ENCODE assay signal across 11 cellular contexts in the genomic region with DNA sequence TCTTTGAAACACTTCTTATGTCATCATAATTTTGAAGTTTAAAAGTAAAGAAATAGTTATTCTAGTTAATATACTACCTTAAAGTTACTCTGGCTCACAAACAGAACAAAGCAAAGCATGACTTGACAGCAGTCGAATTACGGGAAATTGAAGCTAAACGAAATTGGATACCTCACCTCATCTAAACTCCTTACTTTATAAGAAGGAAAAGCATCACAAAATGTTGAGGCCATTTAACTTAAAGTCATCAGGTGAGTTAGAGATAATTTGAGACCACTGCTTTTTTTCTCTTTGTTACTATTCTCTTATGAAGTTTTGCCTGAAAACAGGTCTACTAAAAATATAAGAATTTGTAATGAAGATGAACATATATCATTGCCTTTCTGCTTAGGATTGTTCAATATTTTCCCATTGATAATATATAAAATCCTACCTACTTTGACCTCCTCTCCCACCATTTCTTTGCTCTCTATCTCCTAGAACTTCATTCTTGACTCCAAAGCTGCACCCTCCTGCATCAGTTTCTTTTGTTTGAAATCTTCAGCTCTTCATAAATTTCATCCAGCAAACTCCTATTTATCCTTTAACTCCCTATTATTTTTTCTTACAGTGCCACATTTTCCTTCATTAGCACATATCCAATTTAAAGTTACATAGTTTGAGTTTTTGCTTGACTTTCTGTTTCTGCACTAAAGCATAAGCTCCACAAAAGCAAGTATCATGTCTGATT.
DNase-seq lines count a peak whose midpoint lies in the region; ATAC-seq and TF ChIP-seq lines count a peak whose summit lies in the region.
"Had no signal": no experiment of that assay in that cellular context is flagged by ENCODE, and none has a peak within 500 bp of the region (broad histone marks: within the 10 kb centered on the region; RNA-seq: fewer than 3 reads in every experiment).

No MANE protein-coding gene starts in this region.

- H3K18ac ChIP-seq in mesenchymal stem cell (ENCODE audit: low read depth in 1 of 2, low read length in 2 of 2), result no peak overlapping the region

- no peaks in the 10 kb centered on the region for H3K79me1 ChIP-seq in mesenchymal stem cell (replicated peaks; ENCODE audit: low read length, poor library complexity, severe bottlenecking)

- intact Hi-C loops in left ventricle myocardium inferior (cut with micrococcal nuclease) (no loop called here), Right ventricle myocardium superior (cut with DNase I) (no loop called here), left colon (cut with DNase I, micrococcal nuclease) (loop anchor here in 1 of 2 donors (10.0 kb wide), 1 partner anchor 63 kb away; no protein-coding TSS in a partner anchor), PC-3 (cut with micrococcal nuclease) (no loop called here)
- intact Hi-C loops in activated T-helper 1 cell treated with anti-CD3 and anti-CD28 coated beads, Interleukin-12 subunit alpha, Interleukin-12 subunit beta, Interleukin-2, Interleukin-4 antibody, amounts not matched to agents 30 ng/mL and 10 ng/mL and 1 ng/mL, durations not matched to agents 14 hours and 24 hours and 36 hours (cut with micrococcal nuclease), result loop anchor here (5.0 kb wide), 1 partner anchor 90 kb away; no protein-coding TSS in a partner anchor

- no peak overlapping the region for H3K4ac ChIP-seq in mesenchymal stem cell (ENCODE audit: low read depth in 1 of 2, low read length in 2 of 2)

- CTCF ChIA-PET in PC-3 (lab: Charles Lee), result no interaction called here

- BruUV-seq in PC-3 (replicated peaks; lab: Mats Ljungman, UMichigan), result no TSS peak

- H4K91ac ChIP-seq in mesenchymal stem cell (ENCODE audit: low read length), result no peak overlapping the region

- H3K27me3 ChIP-seq in left ventricle myocardium inferior (ENCODE audit: low read depth), result peaks cover 67% of the 10 kb centered on the region
- peaks cover 14 to 29% of the 10 kb centered on the region in 2 experiments for H3K27me3 ChIP-seq in mesenchymal stem cell (ENCODE audit: control insufficient read depth in 1 of 2, insufficient read depth in 1 of 2, low read length in 2 of 2)
- H3K27me3 ChIP-seq in PC-3 (ENCODE audit: low read length), result no peaks in the 10 kb centered on the region

- H2BK5ac ChIP-seq in mesenchymal stem cell (ENCODE audit: low read depth, low read length, poor library complexity, severe bottlenecking), result no peak overlapping the region

- H3K23ac ChIP-seq in mesenchymal stem cell (ENCODE audit: low read length in 2 of 2), result no peak overlapping the region

- DNase-seq in left ventricle myocardium inferior (no peak), Right ventricle myocardium superior (no peak), mesenchymal stem cell (no peak), occipital lobe (lab: John Stamatoyannopoulos, UW) (no peak), left colon (no peak), PC-3 (no peak)
- DNase-seq in activated T-helper 1 cell treated with anti-CD3 and anti-CD28 coated beads, Interleukin-12 subunit alpha, Interleukin-12 subunit beta, Interleukin-2, Interleukin-4 antibody, amounts not matched to agents 30 ng/mL and 10 ng/mL and 1 ng/mL, durations not matched to agents 14 hours and 24 hours and 36 hours (ENCODE audit: low spot score), result no peak
- DNase-seq: hypothalamus; stimulated activated naive CD4-positive, alpha-beta T cell treated with Interleukin-2 at 50 U/mL for 16 hours had no signal

- H3K9me3 ChIP-seq in left ventricle myocardium inferior (replicated peaks) (peaks cover 6% of the 10 kb centered on the region), mesenchymal stem cell (ENCODE audit: control insufficient read depth, low read length) (no peaks in the 10 kb centered on the region), PC-3 (ENCODE audit: low read length) (no peaks in the 10 kb centered on the region)

- H2AK5ac ChIP-seq in mesenchymal stem cell (ENCODE audit: low read length, severe bottlenecking), result no peak overlapping the region

- H4K20me1 ChIP-seq in PC-3 (ENCODE audit: low read length), result no peaks in the 10 kb centered on the region

- no peaks in the 10 kb centered on the region for H3K79me2 ChIP-seq in PC-3 (ENCODE audit: low read length)

- H3K4me1 Mint-ChIP-seq in activated T-helper 1 cell treated with anti-CD3 and anti-CD28 coated beads, Interleukin-12 subunit alpha, Interleukin-12 subunit beta, Interleukin-2, Interleukin-4 antibody, amounts not matched to agents 30 ng/mL and 10 ng/mL and 1 ng/mL, durations not matched to agents 14 hours and 24 hours and 36 hours (ENCODE audit: low read depth), result peaks cover 9% of the 10 kb centered on the region

- no peak overlapping the region for H2BK120ac ChIP-seq in mesenchymal stem cell (ENCODE audit: low read depth, low read length)

- H2BK15ac ChIP-seq in mesenchymal stem cell (ENCODE audit: low read depth, poor library complexity, severe bottlenecking), result no peak overlapping the region

- H3K36me3 ChIP-seq in left ventricle myocardium inferior, result no peaks in the 10 kb centered on the region
- peaks cover 0 to 2% of the 10 kb centered on the region in 2 experiments for H3K36me3 ChIP-seq in mesenchymal stem cell (ENCODE audit: control insufficient read depth in 1 of 2, insufficient read depth in 2 of 2, low read depth in 1 of 2, low read length in 2 of 2)
- no peaks in the 10 kb centered on the region for H3K36me3 ChIP-seq in PC-3 (ENCODE audit: low read depth, low read length)

- peak overlapping the region; percentile 44 for H3K27ac Mint-ChIP-seq in activated T-helper 1 cell treated with anti-CD3 and anti-CD28 coated beads, Interleukin-12 subunit alpha, Interleukin-12 subunit beta, Interleukin-2, Interleukin-4 antibody, amounts not matched to agents 30 ng/mL and 10 ng/mL and 1 ng/mL, durations not matched to agents 14 hours and 24 hours and 36 hours

- POLR2A ChIA-PET in PC-3 (lab: Charles Lee; ENCODE audit: unreplicated experiment), result no interaction called here

- H3K27ac ChIP-seq in left ventricle myocardium inferior (replicated peaks) (no peak overlapping the region), mesenchymal stem cell (ENCODE audit: low read length, poor library complexity, severe bottlenecking) (no peak overlapping the region), PC-3 (ENCODE audit: low read length) (no peak overlapping the region)
- H3K27ac ChIP-seq: RWPE1 had no signal

- no peak overlapping the region for H4K8ac ChIP-seq in mesenchymal stem cell (ENCODE audit: low read length)

- H2BK12ac ChIP-seq in mesenchymal stem cell (ENCODE audit: low read length in 2 of 2), result no peak overlapping the region

- H2AFZ ChIP-seq in mesenchymal stem cell (ENCODE audit: low read depth, low read length) (no peak overlapping the region), PC-3 (ENCODE audit: low read length) (no peak overlapping the region)

- no peaks in the 10 kb centered on the region for H3F3A ChIP-seq in PC-3 (ENCODE audit: low read length, unreplicated experiment)

- 67% methylated on average over 3 of the region's 3 CpGs for WGBS in mesenchymal stem cell

- peak overlapping the region; percentile 53 for H3K4me2 ChIP-seq in mesenchymal stem cell (ENCODE audit: low read length, poor library complexity, severe bottlenecking)
- no peak overlapping the region for H3K4me2 ChIP-seq in PC-3 (ENCODE audit: low read length)

- ATAC-seq in Right ventricle myocardium superior (ENCODE audit: poor library complexity) (no peak), left colon (no peak), PC-3 (no peak)
- ATAC-seq: HCT116 had no signal

- no peaks in the 10 kb centered on the region for H3K9me2 ChIP-seq in PC-3 (replicated peaks; ENCODE audit: low read length)

- peaks cover 18% of the 10 kb centered on the region for H3K9me3 Mint-ChIP-seq in activated T-helper 1 cell treated with anti-CD3 and anti-CD28 coated beads, Interleukin-12 subunit alpha, Interleukin-12 subunit beta, Interleukin-2, Interleukin-4 antibody, amounts not matched to agents 30 ng/mL and 10 ng/mL and 1 ng/mL, durations not matched to agents 14 hours and 24 hours and 36 hours

- H3K4me3 ChIP-seq in left ventricle myocardium inferior, result peak overlapping the region; percentile 56
- no peak overlapping the region for H3K4me3 ChIP-seq in mesenchymal stem cell (ENCODE audit: insufficient read depth in 1 of 2, low read depth in 1 of 2, low read length in 2 of 2)
- H3K4me3 ChIP-seq in PC-3 (ENCODE audit: low read length), result no peak overlapping the region

- TF ChIP-seq CTCF in left ventricle myocardium inferior (IDR thresholded peaks at IDR 0.05; ENCODE audit: borderline replicate concordance) (no peak), PC-3 (conservative IDR thresholded peaks at IDR 0.05; ENCODE audit: low read depth, low read length) (no peak)

- H3K14ac ChIP-seq in mesenchymal stem cell (ENCODE audit: low read length in 2 of 2), result no peak overlapping the region

- peaks cover 22% of the 10 kb centered on the region for H3K27me3 Mint-ChIP-seq in activated T-helper 1 cell treated with anti-CD3 and anti-CD28 coated beads, Interleukin-12 subunit alpha, Interleukin-12 subunit beta, Interleukin-2, Interleukin-4 antibody, amounts not matched to agents 30 ng/mL and 10 ng/mL and 1 ng/mL, durations not matched to agents 14 hours and 24 hours and 36 hours (ENCODE audit: insufficient read depth)

- H3K9ac ChIP-seq in mesenchymal stem cell (ENCODE audit: low read length) (no peak overlapping the region), PC-3 (ENCODE audit: low read length) (no peak overlapping the region)

- H3K36me3 Mint-ChIP-seq in activated T-helper 1 cell treated with anti-CD3 and anti-CD28 coated beads, Interleukin-12 subunit alpha, Interleukin-12 subunit beta, Interleukin-2, Interleukin-4 antibody, amounts not matched to agents 30 ng/mL and 10 ng/mL and 1 ng/mL, durations not matched to agents 14 hours and 24 hours and 36 hours (ENCODE audit: low read depth), result peaks cover 10% of the 10 kb centered on the region

- H3K4me3 Mint-ChIP-seq in activated T-helper 1 cell treated with anti-CD3 and anti-CD28 coated beads, Interleukin-12 subunit alpha, Interleukin-12 subunit beta, Interleukin-2, Interleukin-4 antibody, amounts not matched to agents 30 ng/mL and 10 ng/mL and 1 ng/mL, durations not matched to agents 14 hours and 24 hours and 36 hours, result peak overlapping the region; percentile 73

- peaks cover 19% of the 10 kb centered on the region for H3K4me1 ChIP-seq in left ventricle myocardium inferior
- peaks cover 18% of the 10 kb centered on the region for H3K4me1 ChIP-seq in mesenchymal stem cell (ENCODE audit: control insufficient read depth, insufficient read depth, low read depth, low read length)
- no peaks in the 10 kb centered on the region for H3K4me1 ChIP-seq in PC-3 (ENCODE audit: insufficient read depth, low read length)
